17 cellular contexts compared by ENCODE assay signal in genomic region chr2:172671506-172671905, GRCh38.
DNase-seq lines count a peak whose midpoint lies in the region; ATAC-seq and TF ChIP-seq lines count a peak whose summit lies in the region.
"Had no signal": no experiment of that assay in that cellular context is flagged by ENCODE, and none has a peak within 500 bp of the region (broad histone marks: within the 10 kb centered on the region; RNA-seq: fewer than 3 reads in every experiment).

No MANE protein-coding gene starts in this region.

- peak overlapping the region; percentile 25 for H3K27ac ChIP-seq in mammary epithelial cell (ENCODE audit: insufficient read depth, low read depth, low read length)
- H3K27ac ChIP-seq in brain microvascular endothelial cell = no peak overlapping the region
- H3K27ac ChIP-seq: KMS-11 had no signal

- no peak overlapping the region for H3K4me2 ChIP-seq in mammary epithelial cell (ENCODE audit: insufficient read depth, low read depth, low read length)
- H3K4me2 ChIP-seq: KMS-11 had no signal

- H3K79me2 ChIP-seq in mammary epithelial cell (ENCODE audit: insufficient read depth, low read length) = no peaks in the 10 kb centered on the region

- H3K4me3 Mint-ChIP-seq in Calu3 (ENCODE audit: low read depth, unreplicated experiment) (no peak overlapping the region), HFFc6 (peak overlapping the region; percentile 28)
- H3K4me3 Mint-ChIP-seq: B cell, CD14-positive monocyte had no signal

- H3K4me3 ChIP-seq in mammary epithelial cell (replicated peaks in 1 of 3; ENCODE audit: insufficient read depth in 1 of 3, low read depth in 2 of 3, low read length in 3 of 3) (no peak overlapping the region), brain microvascular endothelial cell (ENCODE audit: low read depth, low read length) (no peak overlapping the region)

- H2AFZ ChIP-seq in mammary epithelial cell (ENCODE audit: low read depth, low read length) = no peak overlapping the region

- H3K27me3 ChIP-seq in mammary epithelial cell (ENCODE audit: insufficient read depth, low read length) = no peaks in the 10 kb centered on the region
- no peaks in the 10 kb centered on the region for H3K27me3 ChIP-seq in brain microvascular endothelial cell (replicated peaks)

- H3K9me3 ChIP-seq in mammary epithelial cell (replicated peaks; ENCODE audit: insufficient read depth, low read length) = no peaks in the 10 kb centered on the region

- peaks cover 21% of the 10 kb centered on the region for H3K4me1 ChIP-seq in mammary epithelial cell (ENCODE audit: insufficient read depth, low read length)

- CTCF ChIA-PET in Calu3 (lab: Charles Lee) = no interaction called here
- CTCF ChIA-PET in mammary epithelial cell (lab: Charles Lee; ENCODE audit: low non-redundant PET) = no interaction called here

- dilution Hi-C loops in mammary epithelial cell (cut with HindIII; ENCODE audit: low sequenced_read_pairs) = no loop called here

- H3K9ac ChIP-seq in mammary epithelial cell (ENCODE audit: insufficient read depth, low read length) = no peak overlapping the region
- H3K9ac ChIP-seq: KMS-11 had no signal

- TF ChIP-seq CTCF in Calu3 (IDR thresholded peaks at IDR 0.05; ENCODE audit: unreplicated experiment) (no peak), HFFc6 (IDR thresholded peaks at IDR 0.05) (no peak), mammary epithelial cell (conservative IDR thresholded peaks at IDR 0.05 in 1 of 2, IDR thresholded peaks at IDR 0.05 in 1 of 2; ENCODE audit: extremely low read depth in 1 of 2, insufficient read depth in 1 of 2, low read depth in 1 of 2, low read length in 2 of 2) (no peak), brain microvascular endothelial cell (IDR thresholded peaks at IDR 0.05; ENCODE audit: low read depth, low read length, missing control alignments) (no peak)

- H3K4me1 Mint-ChIP-seq in Calu3 (ENCODE audit: low read depth, unreplicated experiment) = peaks cover 26% of the 10 kb centered on the region
- peaks cover 54% of the 10 kb centered on the region for H3K4me1 Mint-ChIP-seq in HFFc6 (ENCODE audit: low read depth)
- H3K4me1 Mint-ChIP-seq: B cell had no signal

- in situ Hi-C loops in mammary epithelial cell (cut with MboI; ENCODE audit: low sequenced_read_pairs in 2 of 2) (no loop called here), brain microvascular endothelial cell (cut with HindIII; ENCODE audit: low pct_ligation_motif_present, low sequenced_read_pairs) (no loop called here)

- H3K36me3 ChIP-seq in mammary epithelial cell (ENCODE audit: insufficient read depth, low read length) = no peaks in the 10 kb centered on the region
- no peaks in the 10 kb centered on the region for H3K36me3 ChIP-seq in brain microvascular endothelial cell (replicated peaks)

- WGBS in mammary epithelial cell (ENCODE audit: low coverage, missing lambda C conversion rate) = 50% methylated on average over 1 of the region's 1 CpG

- peak overlapping the region; percentile 9 for H3K27ac Mint-ChIP-seq in Calu3 (ENCODE audit: unreplicated experiment)
- H3K27ac Mint-ChIP-seq in HFFc6 = peak overlapping the region; percentile 69
- H3K27ac Mint-ChIP-seq: B cell, CD14-positive monocyte had no signal

- H3K36me3 Mint-ChIP-seq in Calu3 (ENCODE audit: insufficient read depth, unreplicated experiment) = peaks cover 7% of the 10 kb centered on the region
- H3K36me3 Mint-ChIP-seq in HFFc6 (ENCODE audit: low read depth) = peaks cover 19% of the 10 kb centered on the region
- H3K36me3 Mint-ChIP-seq: CD14-positive monocyte had no signal

- BruUV-seq in Calu3 (replicated peaks; lab: Mats Ljungman, UMichigan) (no TSS peak), mammary epithelial cell (replicated peaks; lab: Mats Ljungman, UMichigan) (no TSS peak)

- intact Hi-C loops in Calu3 (cut with micrococcal nuclease; ENCODE audit: unreplicated experiment) (no loop called here), mammary epithelial cell (cut with micrococcal nuclease) (no loop called here), left colon (cut with DNase I, micrococcal nuclease) (no loop called here)

- peak; percentile 54 for ATAC-seq in left colon
- no peak for ATAC-seq in HG02678 (IDR thresholded peaks at IDR 0.05; ENCODE audit: unreplicated experiment)

- no peak for DNase-seq in Calu3
- no peak for DNase-seq in HFFc6
- no peak for DNase-seq in mammary epithelial cell
- no peak for DNase-seq in left colon
- DNase-seq in NCI-H2196 treated with DMSO at 0.1 percent for 48 hours (lab: John Stamatoyannopoulos, UW; ENCODE audit: unreplicated experiment) = no peak
- DNase-seq in brain microvascular endothelial cell = no peak
- DNase-seq in NCI-H510A (lab: John Stamatoyannopoulos, UW) = no peak
- DNase-seq: DMS79, H7, NCI-H1105, NCI-H2029 treated with DMSO at 0.1 percent for 48 hours, NCI-H526, SHP77 treated with DMSO at 0.1 percent for 48 hours had no signal

- H4K20me1 ChIP-seq in mammary epithelial cell (ENCODE audit: insufficient read depth, low read length) = no peaks in the 10 kb centered on the region

- H3K27me3 Mint-ChIP-seq in Calu3 (ENCODE audit: unreplicated experiment) = no peaks in the 10 kb centered on the region
- no peaks in the 10 kb centered on the region for H3K27me3 Mint-ChIP-seq in HFFc6 (ENCODE audit: insufficient read depth)

- H3K9me3 Mint-ChIP-seq in Calu3 (ENCODE audit: low read depth, unreplicated experiment) (peaks cover 5% of the 10 kb centered on the region), HFFc6 (peaks cover 3% of the 10 kb centered on the region)
